20 cellular contexts compared by ENCODE assay signal in the genomic region with DNA sequence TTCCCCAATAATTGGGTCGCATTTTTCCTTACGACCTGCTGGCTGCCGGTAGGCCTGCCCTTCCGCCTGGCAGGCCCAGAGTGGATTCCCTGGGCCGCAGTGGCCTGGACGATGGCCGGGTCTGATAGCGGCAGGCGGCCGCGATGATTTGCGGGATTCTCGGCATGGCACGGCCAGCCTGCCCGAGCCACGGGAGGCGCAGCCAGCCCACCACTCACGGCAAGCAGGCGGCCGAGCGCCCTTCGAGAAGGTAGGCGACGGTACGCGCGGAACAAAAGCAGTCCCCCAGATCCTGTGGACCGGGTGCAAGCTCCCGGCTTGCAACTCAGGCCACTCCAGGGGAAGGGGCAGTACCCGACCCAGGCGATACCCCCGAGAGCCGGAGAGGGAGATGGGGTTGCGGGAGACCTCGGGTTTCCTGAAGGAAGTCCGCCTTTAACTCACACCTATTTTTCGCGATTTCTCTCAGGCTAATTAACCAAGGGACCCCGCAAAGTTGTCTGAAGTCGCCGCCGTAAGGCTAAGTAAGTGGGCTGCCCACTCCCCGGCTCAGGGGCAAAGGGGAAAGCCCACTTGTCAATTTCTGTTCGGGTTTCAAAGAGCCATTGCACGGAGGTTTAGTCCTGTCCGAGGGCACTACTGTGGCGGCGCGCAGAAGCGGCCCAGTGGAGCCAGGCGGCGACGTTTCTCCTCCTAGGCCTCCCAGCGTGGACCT. TPM values are rescaled to one million over a fixed set of nuclear protein-coding genes. Genes with fewer than 3 reads are reported as not detected.
DNase-seq lines count a peak whose midpoint lies in the region; ATAC-seq and TF ChIP-seq lines count a peak whose summit lies in the region.
"Had no signal": no experiment of that assay in that cellular context is flagged by ENCODE, and none has a peak within 500 bp of the region (broad histone marks: within the 10 kb centered on the region; RNA-seq: fewer than 3 reads in every experiment).

No MANE protein-coding gene starts in this region.

- no peak overlapping the region for H3K27ac ChIP-seq in coronary artery
- H3K27ac ChIP-seq: ascending aorta, colonic mucosa, right atrium auricular region, stomach had no signal

- peaks cover 91% of the 10 kb centered on the region for H3K27me3 Mint-ChIP-seq in activated T-cell treated with anti-CD3 and anti-CD28 coated beads, Interleukin-2, amount 50 U/mL, for 72 hours (ENCODE audit: low read depth)
- peaks cover 80 to 89% of the 10 kb centered on the region in 2 donors for H3K27me3 Mint-ChIP-seq in stimulated activated naive B cell treated with anti-CD40 and anti-IgM and Interleukin-4, amounts not matched to agents 10 μg/mL and 1 μg/mL and 100 μg/mL, for 72 hours

- TF ChIP-seq CTCF in coronary artery (IDR thresholded peaks at IDR 0.05): no peak

- H3K4me3 Mint-ChIP-seq in activated T-cell treated with anti-CD3 and anti-CD28 coated beads, Interleukin-2, amount 50 U/mL, for 72 hours: peak overlapping the region; percentile 54 to 81
- H3K4me3 Mint-ChIP-seq in stimulated activated naive B cell treated with anti-CD40 and anti-IgM and Interleukin-4, amounts not matched to agents 10 μg/mL and 1 μg/mL and 100 μg/mL, for 72 hours: peak overlapping the region; percentile 43 to 44

- peak overlapping the region; percentile 3 for H3K4me3 ChIP-seq in coronary artery
- H3K4me3 ChIP-seq: ascending aorta, colonic mucosa had no signal

- H3K9me3 Mint-ChIP-seq in activated T-cell treated with anti-CD3 and anti-CD28 coated beads, Interleukin-2, amount 50 U/mL, for 72 hours: no peaks in the 10 kb centered on the region
- peaks cover 0 to 2% of the 10 kb centered on the region in 2 donors for H3K9me3 Mint-ChIP-seq in stimulated activated naive B cell treated with anti-CD40 and anti-IgM and Interleukin-4, amounts not matched to agents 10 μg/mL and 1 μg/mL and 100 μg/mL, for 72 hours

- H3K27ac Mint-ChIP-seq in activated T-cell treated with anti-CD3 and anti-CD28 coated beads, Interleukin-2, amount 50 U/mL, for 72 hours: peak overlapping the region; percentile 88
- H3K27ac Mint-ChIP-seq in stimulated activated naive B cell treated with anti-CD40 and anti-IgM and Interleukin-4, amounts not matched to agents 10 μg/mL and 1 μg/mL and 100 μg/mL, for 72 hours: peak overlapping the region; percentile 89

- ATAC-seq in activated T-cell treated with anti-CD3 and anti-CD28 coated beads, Interleukin-2, amount 50 U/mL, for 72 hours (replicated peaks in 1 of 2): no peak
- no peak for ATAC-seq in stimulated activated naive B cell treated with anti-CD40 and anti-IgM and Interleukin-4, amounts not matched to agents 10 μg/mL and 1 μg/mL and 100 μg/mL, for 72 hours (replicated peaks)
- ATAC-seq in GM18873 (IDR thresholded peaks at IDR 0.05; ENCODE audit: low FRiP score, unreplicated experiment) (no peak), HG02973 (IDR thresholded peaks at IDR 0.05; ENCODE audit: unreplicated experiment) (no peak)

- peaks cover 27% of the 10 kb centered on the region for H3K4me1 Mint-ChIP-seq in activated T-cell treated with anti-CD3 and anti-CD28 coated beads, Interleukin-2, amount 50 U/mL, for 72 hours (ENCODE audit: low read depth)
- peaks cover 20 to 45% of the 10 kb centered on the region in 2 donors for H3K4me1 Mint-ChIP-seq in stimulated activated naive B cell treated with anti-CD40 and anti-IgM and Interleukin-4, amounts not matched to agents 10 μg/mL and 1 μg/mL and 100 μg/mL, for 72 hours

- H3K36me3 Mint-ChIP-seq in activated T-cell treated with anti-CD3 and anti-CD28 coated beads, Interleukin-2, amount 50 U/mL, for 72 hours (ENCODE audit: insufficient read depth in 2 of 2): peaks cover 0 to 4% of the 10 kb centered on the region in 2 donors
- H3K36me3 Mint-ChIP-seq in stimulated activated naive B cell treated with anti-CD40 and anti-IgM and Interleukin-4, amounts not matched to agents 10 μg/mL and 1 μg/mL and 100 μg/mL, for 72 hours: peaks cover 3% of the 10 kb centered on the region in 2 donors

- peak in 1 of 2 donors; percentile 5 for DNase-seq in activated T-cell treated with anti-CD3 and anti-CD28 coated beads, Interleukin-2, amount 50 U/mL, for 72 hours
- no peak for DNase-seq in activated T-cell treated with anti-CD3 and anti-CD28 coated beads, Interleukin-2, amount 50 U/mL, for 1 hour
- DNase-seq in coronary artery (ENCODE audit: low spot score) (no peak), left kidney (ENCODE audit: low read depth, low spot score) (peak; percentile 62), DMS153 treated with DMSO at 0.1 percent for 48 hours (lab: John Stamatoyannopoulos, UW; ENCODE audit: unreplicated experiment) (no peak)
- no peak for DNase-seq in stimulated activated naive B cell treated with anti-CD40 and anti-IgM and Interleukin-4, amounts not matched to agents 10 μg/mL and 1 μg/mL and 100 μg/mL, for 72 hours
- DNase-seq: activated CD4-positive, alpha-beta T cell treated with anti-CD3 and anti-CD28 coated beads, Interleukin-2, amount 50 U/mL, for 48 hours; activated effector memory CD4-positive, alpha-beta T cell treated with Interleukin-2 at 50 U/mL for 16 hours; colonic mucosa; DMS79 treated with DMSO at 0.1 percent for 48 hours; midbrain; NCI-H1436; NCI-H2171; stomach had no signal

RNA-seq across cellular contexts. Expression of a gene that starts 1.4 kb away (rescaled TPM):
- total RNA-seq in activated T-cell treated with anti-CD3 and anti-CD28 coated beads, Interleukin-2, amount 50 U/mL, for 72 hours: under 1 TPM in 1 of 2 donors, not detected in 1; 0.19 TPM
- total RNA-seq: ascending aorta, colonic mucosa, epithelial cell of proximal tubule, frontal cortex, stomach had no signal
